ENCODE assay signal across 7 cellular contexts in the genomic region with DNA sequence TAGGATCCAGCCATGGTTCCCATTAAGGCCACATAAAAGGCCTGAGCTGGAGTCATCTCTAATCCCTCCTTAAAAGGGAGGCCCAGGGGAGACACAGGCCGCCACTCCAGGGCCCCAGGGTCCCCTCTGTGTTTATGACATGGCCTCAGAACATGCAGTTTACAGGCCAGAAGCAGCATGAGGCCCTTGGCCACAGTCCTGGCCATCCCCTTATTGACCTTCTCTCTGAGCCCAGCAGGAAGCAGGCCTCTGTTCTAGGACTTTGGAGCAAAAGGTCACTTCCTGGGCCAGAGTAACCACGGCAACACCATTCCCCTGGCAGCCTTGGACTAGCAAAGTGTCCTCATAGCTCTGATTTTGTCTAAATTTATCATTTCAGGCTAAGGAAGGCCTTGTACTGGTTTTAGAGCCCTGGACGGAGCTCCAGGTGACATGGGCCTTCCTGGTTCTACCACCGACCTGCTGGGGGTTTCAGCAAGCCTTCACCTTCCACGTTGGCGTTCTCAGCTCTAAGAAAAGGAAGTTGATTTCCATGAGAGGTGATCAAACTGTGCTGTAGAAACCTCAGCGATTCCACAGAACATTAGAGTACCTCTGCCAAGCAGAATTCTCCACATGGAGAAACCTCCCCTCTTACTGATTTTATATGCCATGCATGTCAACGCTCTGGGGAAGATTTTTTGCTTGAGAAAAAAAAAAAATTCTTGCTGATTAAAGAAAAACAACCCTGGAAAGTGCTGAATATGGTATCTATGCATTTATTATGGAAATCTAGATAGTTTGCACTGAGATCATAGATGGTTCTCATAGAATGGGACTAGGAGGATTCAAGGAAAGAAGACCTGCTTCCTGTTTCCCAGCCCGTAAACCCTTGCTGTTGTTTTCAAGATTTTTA. TPM values are rescaled to one million over a fixed set of nuclear protein-coding genes. Genes with fewer than 3 reads are reported as not detected.
DNase-seq lines count a peak whose midpoint lies in the region; ATAC-seq and TF ChIP-seq lines count a peak whose summit lies in the region.

No MANE protein-coding gene starts in this region.

- H3K27ac ChIP-seq in PC-9 (peak overlapping the region; percentile 96), colonic mucosa (peak overlapping the region; percentile 13), stomach smooth muscle (ENCODE audit: low read length) (peak overlapping the region; percentile 74)

- no peaks in the 10 kb centered on the region for H3K9me3 ChIP-seq in PC-9 (ENCODE audit: insufficient read depth, low read depth)
- H3K9me3 ChIP-seq in colonic mucosa, result no peaks in the 10 kb centered on the region
- no peaks in the 10 kb centered on the region for H3K9me3 ChIP-seq in stomach smooth muscle (ENCODE audit: control insufficient read depth in 2 of 2, low read length in 2 of 2)

- CTCF ChIA-PET in PC-9 (lab: Charles Lee), result interaction anchor here (0.6 kb wide), 1 partner anchor 266 kb away, joined by 5 read pairs; no protein-coding TSS in a partner anchor

- H4K20me1 ChIP-seq in PC-9 (ENCODE audit: insufficient read depth), result no peaks in the 10 kb centered on the region; the same call in 1 of the 2 replicates

- H3K79me2 ChIP-seq in PC-9 (ENCODE audit: low read depth), result no peaks in the 10 kb centered on the region

- DNase-seq in PC-9, result no peak
- no peak for DNase-seq in colonic mucosa
- DNase-seq in lower leg skin (ENCODE audit: low spot score in 2 of 2), result peak; percentile 72 to 91
- DNase-seq in activated CD4-positive, alpha-beta T cell treated with anti-CD3 and anti-CD28 coated beads for 48 hours, result no peak
- DNase-seq in stimulated activated CD4-positive, alpha-beta T cell treated with anti-CD3 and anti-CD28 coated beads, Interleukin-2, amount 100 ng/mL, for 48 hours, result no peak

- H3K4me3 ChIP-seq in PC-9 (no peak overlapping the region), colonic mucosa (no peak overlapping the region), lower leg skin (ENCODE audit: low read depth, poor library complexity, severe bottlenecking) (no peak overlapping the region), stomach smooth muscle (ENCODE audit: low read length in 2 of 2) (no peak overlapping the region)

- POLR2A ChIA-PET in PC-9 (lab: Charles Lee; ENCODE audit: unreplicated experiment), result no interaction called here

- ATAC-seq in HG03378 (IDR thresholded peaks at IDR 0.05; ENCODE audit: unreplicated experiment), result no peak

- intact Hi-C loops in PC-9 (cut with micrococcal nuclease; ENCODE audit: unreplicated experiment) (no loop called here), colonic mucosa (cut with DNase I) (no loop called here), lower leg skin (cut with DNase I; ENCODE audit: low total_unique reads) (no loop called here)

- H3K4me1 ChIP-seq in PC-9 (replicated peaks; ENCODE audit: insufficient read depth) (peaks cover 60% of the 10 kb centered on the region), colonic mucosa (peaks cover 4% of the 10 kb centered on the region), stomach smooth muscle (ENCODE audit: control insufficient read depth, insufficient read depth, low read length) (peaks cover 57% of the 10 kb centered on the region)

- H3K9ac ChIP-seq in colonic mucosa (ENCODE audit: low read depth in 2 of 2, low read length in 2 of 2) (peak overlapping the region in 1 of 2 donors; percentile 28), stomach smooth muscle (ENCODE audit: low read length in 2 of 2) (peak overlapping the region in 1 of 2 donors; percentile 21)

- no peak overlapping the region for H2AFZ ChIP-seq in PC-9

- TF ChIP-seq CTCF in PC-9 (conservative IDR thresholded peaks at IDR 0.05) (no peak), colonic mucosa (IDR thresholded peaks at IDR 0.05) (no peak), lower leg skin (IDR thresholded peaks at IDR 0.05) (no peak)

- WGBS in lower leg skin, 2 donors, result 59 to 62% methylated on average over 9 of the region's 9 CpGs

- no peak for TF ChIP-seq POLR2A in lower leg skin (IDR thresholded peaks at IDR 0.05)

- H3K36me3 ChIP-seq in PC-9 (ENCODE audit: low read depth) (no peaks in the 10 kb centered on the region), colonic mucosa (no peaks in the 10 kb centered on the region), stomach smooth muscle (ENCODE audit: control insufficient read depth in 2 of 2, insufficient read depth in 2 of 2, low read length in 2 of 2) (peaks cover 0 to 2% of the 10 kb centered on the region in 2 donors)

- peaks cover 55% of the 10 kb centered on the region for H3F3A ChIP-seq in PC-9 (ENCODE audit: insufficient read depth, low read depth)

- no TSS peak for BruUV-seq in PC-9 (replicated peaks; lab: Mats Ljungman, UMichigan)

- H3K4me2 ChIP-seq in PC-9, result peak overlapping the region; percentile 75

- no peaks in the 10 kb centered on the region for H3K9me2 ChIP-seq in PC-9 (ENCODE audit: insufficient read depth)

- H3K27me3 ChIP-seq in PC-9 (ENCODE audit: insufficient read depth, low read depth), result no peaks in the 10 kb centered on the region
- H3K27me3 ChIP-seq in colonic mucosa, result no peaks in the 10 kb centered on the region
- H3K27me3 ChIP-seq in stomach smooth muscle (ENCODE audit: control insufficient read depth in 1 of 2, insufficient read depth in 2 of 2, low read length in 2 of 2), result no peaks in the 10 kb centered on the region

RNA-seq across cellular contexts. Expression of a gene that starts 53.7 kb away (rescaled TPM):
- total RNA-seq in PC-9 (2021), result 16.2 and 18.0 TPM in 2 replicates
- total RNA-seq in colonic mucosa, result 10 to 100 TPM; 21.2 to 21.5 TPM
- total RNA-seq in lower leg skin, result 10 to 100 TPM; 30.4 to 44.6 (median 36.8) TPM

Comparison
In these comparisons a context has a peak if more than half of its experiments do, and no peak if none do; other contexts are left out.
1. DNase-seq: peak in lower leg skin (2 of 2); none in PC-9 (0 of 2), colonic mucosa (single experiment), activated CD4-positive, alpha-beta T cell treated with anti-CD3 and anti-CD28 coated beads for 48 hours (single experiment) and stimulated activated CD4-positive, alpha-beta T cell treated with anti-CD3 and anti-CD28 coated beads, Interleukin-2, amount 100 ng/mL, for 48 hours (0 of 2).
2. H3K27ac ChIP-seq: peak in every context shown above with its lines; median percentile 96 in PC-9; 74 in stomach smooth muscle; 13 in colonic mucosa.